Comparison of ENCODE assay signal across 1 cellular context in the genomic region with DNA sequence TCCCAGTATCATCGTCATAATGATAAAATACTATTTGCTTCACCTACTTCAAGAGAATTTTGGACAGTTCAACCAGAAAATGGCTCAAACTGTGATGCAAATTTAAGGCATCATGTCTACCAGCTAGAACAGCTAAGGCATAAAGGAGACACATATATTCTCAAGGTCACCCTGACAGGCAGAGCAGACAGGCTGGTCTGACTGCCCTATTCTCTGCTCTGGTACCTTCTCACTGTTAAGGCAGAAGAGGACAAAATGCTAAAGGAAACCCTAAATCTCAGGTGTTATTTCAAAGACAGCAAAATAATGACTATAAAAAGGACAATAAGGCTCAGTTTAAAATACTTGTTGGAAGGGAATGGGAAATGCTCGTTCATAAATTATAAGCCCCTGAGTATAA.
TF ChIP-seq lines count a peak whose summit lies in the region.

No MANE protein-coding gene starts in this region.

TF ChIP-seq in H1, 55 proteins besides CTCF, POLR2A, EP300 and RAD21:
- TF ChIP-seq, protein P1, sequence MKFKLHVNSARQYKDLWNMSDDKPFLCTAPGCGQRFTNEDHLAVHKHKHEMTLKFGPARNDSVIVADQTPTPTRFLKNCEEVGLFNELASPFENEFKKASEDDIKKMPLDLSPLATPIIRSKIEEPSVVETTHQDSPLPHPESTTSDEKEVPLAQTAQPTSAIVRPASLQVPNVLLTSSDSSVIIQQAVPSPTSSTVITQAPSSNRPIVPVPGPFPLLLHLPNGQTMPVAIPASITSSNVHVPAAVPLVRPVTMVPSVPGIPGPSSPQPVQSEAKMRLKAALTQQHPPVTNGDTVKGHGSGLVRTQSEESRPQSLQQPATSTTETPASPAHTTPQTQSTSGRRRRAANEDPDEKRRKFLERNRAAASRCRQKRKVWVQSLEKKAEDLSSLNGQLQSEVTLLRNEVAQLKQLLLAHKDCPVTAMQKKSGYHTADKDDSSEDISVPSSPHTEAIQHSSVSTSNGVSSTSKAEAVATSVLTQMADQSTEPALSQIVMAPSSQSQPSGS (IDR thresholded peaks at IDR 0.05; ENCODE audit: low read length), result no peak
- no peak for TF ChIP-seq SAP30 (IDR thresholded peaks at IDR 0.05; ENCODE audit: insufficient read depth, insufficient replicate concordance, low read length)
- TF ChIP-seq TEAD4 (IDR thresholded peaks at IDR 0.05; ENCODE audit: low read depth, low read length), result no peak
- no peak for TF ChIP-seq BCL11A (IDR thresholded peaks at IDR 0.05; ENCODE audit: low read depth in 2 of 2, low read length in 2 of 2)
- TF ChIP-seq CEBPB (IDR thresholded peaks at IDR 0.05; ENCODE audit: low read depth, low read length), result no peak
- TF ChIP-seq SIN3A (conservative IDR thresholded peaks at IDR 0.05 in 1 of 2, IDR thresholded peaks at IDR 0.05 in 1 of 2; ENCODE audit: low read depth in 1 of 2, low read length in 2 of 2), result no peak
- TF ChIP-seq RFX5 (IDR thresholded peaks at IDR 0.05; ENCODE audit: borderline replicate concordance, low read depth, low read length), result no peak
- TF ChIP-seq SIX5 (IDR thresholded peaks at IDR 0.05; ENCODE audit: low read depth, low read length), result no peak
- no peak for TF ChIP-seq SIRT6 (IDR thresholded peaks at IDR 0.05; ENCODE audit: low read length)
- TF ChIP-seq, protein P2, sequence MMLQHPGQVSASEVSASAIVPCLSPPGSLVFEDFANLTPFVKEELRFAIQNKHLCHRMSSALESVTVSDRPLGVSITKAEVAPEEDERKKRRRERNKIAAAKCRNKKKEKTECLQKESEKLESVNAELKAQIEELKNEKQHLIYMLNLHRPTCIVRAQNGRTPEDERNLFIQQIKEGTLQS (IDR thresholded peaks at IDR 0.05; ENCODE audit: insufficient read depth, low read depth, low read length), result no peak
- TF ChIP-seq TCF12 (IDR thresholded peaks at IDR 0.05; ENCODE audit: low read depth, low read length), result no peak
- no peak for TF ChIP-seq ASH2L (IDR thresholded peaks at IDR 0.05; ENCODE audit: low read length)
- TF ChIP-seq, protein P3, sequence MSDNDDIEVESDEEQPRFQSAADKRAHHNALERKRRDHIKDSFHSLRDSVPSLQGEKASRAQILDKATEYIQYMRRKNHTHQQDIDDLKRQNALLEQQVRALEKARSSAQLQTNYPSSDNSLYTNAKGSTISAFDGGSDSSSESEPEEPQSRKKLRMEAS (IDR thresholded peaks at IDR 0.05), result no peak
- TF ChIP-seq SP1 (IDR thresholded peaks at IDR 0.05; ENCODE audit: low read depth, low read length), result no peak
- no peak for TF ChIP-seq FOSL1 (IDR thresholded peaks at IDR 0.05; ENCODE audit: insufficient read depth, low read depth, low read length)
- TF ChIP-seq ZNF274 (IDR thresholded peaks at IDR 0.05; ENCODE audit: borderline replicate concordance, extremely low read depth, low read length), result no peak
- TF ChIP-seq HDAC2 (IDR thresholded peaks at IDR 0.05; ENCODE audit: borderline replicate concordance in 1 of 2, low read depth in 2 of 2, low read length in 2 of 2), result no peak
- TF ChIP-seq NANOG (IDR thresholded peaks at IDR 0.05; ENCODE audit: insufficient read depth, low read depth, low read length, poor library complexity, severe bottlenecking), result no peak
- TF ChIP-seq RXRA (IDR thresholded peaks at IDR 0.05; ENCODE audit: insufficient read depth, low read depth, low read length), result no peak
